ENCODE assay signal across 24 cellular contexts in the genomic region with DNA sequence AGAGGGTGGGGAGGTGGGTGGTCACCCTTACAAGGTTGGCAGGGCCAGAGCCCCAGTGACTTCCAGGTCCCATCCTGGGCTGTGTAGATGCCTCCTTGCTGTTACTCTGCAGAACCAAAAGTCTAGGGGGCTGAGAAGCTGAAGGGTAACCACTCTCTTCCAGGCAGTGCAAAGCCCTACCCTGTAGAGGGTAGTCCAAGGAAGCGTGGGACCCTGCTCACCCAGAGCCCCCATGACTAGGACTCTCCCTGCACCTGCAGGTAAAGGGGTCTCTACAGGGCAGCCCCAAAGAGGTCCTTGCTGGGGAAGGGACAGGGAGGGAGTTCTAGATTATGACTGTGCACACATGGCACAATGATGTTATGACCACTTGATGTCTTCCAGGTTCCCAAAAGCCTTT. TPM values are rescaled to one million over a fixed set of nuclear protein-coding genes. Genes with fewer than 3 reads are reported as not detected.
"Had no signal": no experiment of that assay in that cellular context is flagged by ENCODE, and none has a peak within 500 bp of the region (broad histone marks: within the 10 kb centered on the region; RNA-seq: fewer than 3 reads in every experiment).

No MANE protein-coding gene starts in this region.

- H3K4me1 ChIP-seq: parathyroid adenoma had no signal

- H3K4me3 ChIP-seq: adrenal gland, cardiac muscle cell, spleen, suprapubic skin had no signal

- DNase-seq: activated T-cell treated with anti-CD3 and anti-CD28 coated beads for 4 hours; foreskin melanocyte; glutamatergic neuron; hippocampal formation; left cardiac atrium; mesendoderm; natural killer cell; SHP77 treated with DMSO at 0.1 percent for 48 hours; SK-N-SH; stimulated activated CD8-positive, alpha-beta memory T cell treated with anti-CD3 and anti-CD28 coated beads, Interleukin-4, amount 100 ng/mL, for 48 hours; stimulated activated naive CD4-positive, alpha-beta T cell treated with Interleukin-2 at 50 U/mL for 16 hours; T-cell; T-helper 9 cell; trophoblast cell had no signal

- ATAC-seq: left cardiac atrium, natural killer cell, T-cell had no signal

- H3K27me3 ChIP-seq: adrenal gland, cardiac muscle cell, neutrophil, spleen, suprapubic skin had no signal

- H3K36me3 Mint-ChIP-seq: natural killer cell had no signal

- H3K27me3 Mint-ChIP-seq: activated naive CD4-positive, alpha-beta T cell treated with anti-CD3 and anti-CD28 coated beads, Interleukin-2, amount 50 U/mL, for 24 hours; T-cell had no signal

- H3K4me3 Mint-ChIP-seq: activated naive CD4-positive, alpha-beta T cell treated with anti-CD3 and anti-CD28 coated beads, Interleukin-2, amount 50 U/mL, for 24 hours; natural killer cell; T-cell had no signal

- H3K9me3 ChIP-seq: adrenal gland, neutrophil, SK-N-SH, spleen, suprapubic skin had no signal

- H3K27ac ChIP-seq: adrenal gland, cardiac muscle cell, neutrophil, parathyroid adenoma, suprapubic skin had no signal

- H3K27ac Mint-ChIP-seq: activated naive CD4-positive, alpha-beta T cell treated with anti-CD3 and anti-CD28 coated beads, Interleukin-2, amount 50 U/mL, for 24 hours had no signal

- H3K9me3 Mint-ChIP-seq: activated naive CD4-positive, alpha-beta T cell treated with anti-CD3 and anti-CD28 coated beads, Interleukin-2, amount 50 U/mL, for 24 hours; activated T-helper 2 cell treated with anti-CD3 and anti-CD28 coated beads, Interferon-gamma antibody, Interleukin-2, Interleukin-4, amounts not matched to agents 10 μg/mL and 5 μg/mL and 100 μg/mL, durations not matched to agents 14 hours and 24 hours and 36 hours; natural killer cell; T-cell had no signal

RNA-seq across cellular contexts. Expression of a gene that starts 14.2 kb away (rescaled TPM):
- total RNA-seq: epithelial cell of proximal tubule, lower leg skin had no signal
